Comparison of ENCODE assay signal across 9 cellular contexts in the genomic region with DNA sequence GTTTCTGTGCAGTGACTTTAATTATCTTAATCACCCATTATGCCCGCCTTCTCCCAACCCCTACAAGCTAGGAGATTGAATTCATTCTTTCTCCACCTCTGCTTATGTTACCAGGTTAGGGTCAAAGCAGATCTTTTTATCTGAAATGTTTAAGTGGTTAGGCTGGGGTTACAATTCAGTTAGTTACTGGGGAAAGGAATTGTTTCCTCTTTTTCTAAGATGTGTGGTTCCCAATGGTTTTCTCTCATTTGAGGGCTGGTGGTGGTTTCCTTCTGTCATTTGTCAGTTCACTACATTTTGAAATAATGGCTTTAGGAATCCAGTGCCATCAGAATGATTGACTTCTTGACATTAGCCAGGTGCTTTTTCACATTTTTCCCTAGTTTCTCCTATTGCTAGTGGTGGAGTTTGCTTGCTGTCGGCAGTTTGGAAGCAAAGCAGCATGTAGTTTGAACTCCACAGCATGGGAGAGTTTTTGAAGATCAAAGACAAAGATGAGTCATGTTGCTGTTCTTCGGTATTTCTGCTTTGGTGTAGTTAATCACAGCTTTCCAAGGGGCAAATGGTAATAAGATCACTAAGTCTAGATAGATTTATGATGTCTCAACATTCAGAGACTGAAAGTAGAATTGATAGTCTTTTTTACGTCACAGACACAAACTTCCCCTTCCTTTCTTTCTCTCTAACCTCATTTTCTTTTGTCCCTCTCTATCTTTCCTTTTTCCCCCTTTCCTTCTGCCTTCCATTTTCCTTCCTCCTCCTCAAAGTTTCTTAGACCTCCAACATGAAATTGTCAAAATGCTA.
DNase-seq lines count a peak whose midpoint lies in the region; ATAC-seq lines count a peak whose summit lies in the region.
"Had no signal": no experiment of that assay in that cellular context is flagged by ENCODE, and none has a peak within 500 bp of the region (broad histone marks: within the 10 kb centered on the region; RNA-seq: fewer than 3 reads in every experiment).

No MANE protein-coding gene starts in this region.

- no peak for ATAC-seq in HG02840 (IDR thresholded peaks at IDR 0.05; ENCODE audit: low FRiP score, unreplicated experiment)
- ATAC-seq in HG03159 (IDR thresholded peaks at IDR 0.05; ENCODE audit: unreplicated experiment) = no peak

- H3K9ac ChIP-seq in BLaER1 treated with 17β-estradiol and CSF1 and Interleukin-3, amounts not matched to agents 10 nM and 100 nM = 0 out of 22 replicates have a peak overlapping the region, but pooled peaks of 1 of the 11 experiments have one; percentile 1

- H3K27ac ChIP-seq in BLaER1 treated with 17β-estradiol and CSF1 and Interleukin-3, amounts not matched to agents 10 nM and 100 nM = peak overlapping the region in 10 of 11 experiments; percentile 21 to 59 (median 38); a peak in 19 of 22 replicates

- DNase-seq in HCEC 1CT = peak; percentile 66
- DNase-seq in SKM-1 (lab: John Stamatoyannopoulos, UW; ENCODE audit: unreplicated experiment) = peak; percentile 15
- peak; percentile 90 for DNase-seq in iris pigment epithelial cell (ENCODE audit: low read depth)
- no peak for DNase-seq in immature natural killer cell
- DNase-seq in COLO668 (lab: John Stamatoyannopoulos, UW; ENCODE audit: unreplicated experiment) = no peak
- DNase-seq: NK-92 treated with Interleukin-12 subunit alpha and Interleukin-12 subunit beta, amount 100 ng/mL, for 24 hours had no signal

- H3K4me1 ChIP-seq in BLaER1 treated with 17β-estradiol and CSF1 and Interleukin-3, amounts not matched to agents 10 nM and 100 nM = peaks cover 32 to 64% (median 41%) of the 10 kb centered on the region in 10 experiments

- no peaks in the 10 kb centered on the region for H3K27me3 ChIP-seq in BLaER1 treated with 17β-estradiol and CSF1 and Interleukin-3, amounts not matched to agents 10 nM and 100 nM

- peaks cover 21 to 54% of the 10 kb centered on the region in 2 donors for H3K4me1 Mint-ChIP-seq in immature natural killer cell

- peaks cover 0 to 85% (median 57%) of the 10 kb centered on the region in 11 experiments; a peak in 15 of 22 replicates for H4K20me1 ChIP-seq in BLaER1 treated with 17β-estradiol and CSF1 and Interleukin-3, amounts not matched to agents 10 nM and 100 nM

- peak overlapping the region in 1 of 5 donors; percentile 56 for H3K4me3 Mint-ChIP-seq in immature natural killer cell

- H3K27me3 Mint-ChIP-seq in immature natural killer cell (ENCODE audit: low read depth in 3 of 3) = peaks cover 0 to 5% (median 3%) of the 10 kb centered on the region in 3 donors

- H3K9me3 ChIP-seq in BLaER1 treated with 17β-estradiol and CSF1 and Interleukin-3, amounts not matched to agents 10 nM and 100 nM (replicated peaks in 1 of 11) = no peaks in the 10 kb centered on the region

- H3K9me3 Mint-ChIP-seq in immature natural killer cell = no peaks in the 10 kb centered on the region

- H3K27ac Mint-ChIP-seq in immature natural killer cell = peak overlapping the region in 3 of 6 donors; percentile 22 to 71 (median 56)

- H3K4me3 ChIP-seq in BLaER1 treated with 17β-estradiol and CSF1 and Interleukin-3, amounts not matched to agents 10 nM and 100 nM = no peak overlapping the region

- H3K36me3 ChIP-seq in BLaER1 treated with 17β-estradiol and CSF1 and Interleukin-3, amounts not matched to agents 10 nM and 100 nM = peaks cover 9 to 32% (median 26%) of the 10 kb centered on the region in 11 experiments; a peak in 18 of 22 replicates

- H3K36me3 Mint-ChIP-seq in immature natural killer cell = peaks cover 0 to 15% (median 0%) of the 10 kb centered on the region in 3 donors

- peak overlapping the region; percentile 21 to 75 (median 53) for H3K4me2 ChIP-seq in BLaER1 treated with 17β-estradiol and CSF1 and Interleukin-3, amounts not matched to agents 10 nM and 100 nM

Comparison
In these comparisons a context has a peak if more than half of its experiments do, and no peak if none do; other contexts are left out.
1. DNase-seq: peak in HCEC 1CT (single experiment), SKM-1 (single experiment) and iris pigment epithelial cell (single experiment); none in immature natural killer cell (0 of 3) and COLO668 (single experiment).